In genomic region chr3:183120538-183121215, GRCh38 we compare ENCODE assay signal across 36 cellular contexts. TPM values are rescaled to one million over a fixed set of nuclear protein-coding genes. Genes with fewer than 3 reads are reported as not detected.
"Had no signal": no experiment of that assay in that cellular context is flagged by ENCODE, and none has a peak within 500 bp of the region (broad histone marks: within the 10 kb centered on the region; RNA-seq: fewer than 3 reads in every experiment).

No MANE protein-coding gene starts in this region.

- H3K27ac ChIP-seq: KMS-11 had no signal

- H3K4me2 ChIP-seq: KMS-11 had no signal

- H3K9ac ChIP-seq: KMS-11 had no signal

- DNase-seq: Karpas-422, Kasumi-1, KG1, MG63, MM.1S, MV-4-11, NCI-H1048, NCI-H1092, NCI-H1092 treated with DMSO at 0.1 percent for 48 hours, NCI-H1105, NCI-H1105 treated with DMSO at 0.1 percent for 48 hours, NCI-H1417, NCI-H1417 treated with DMSO at 0.1 percent for 48 hours, NCI-H1436, NCI-H1436 treated with DMSO at 0.1 percent for 48 hours, NCI-H146, NCI-H1694, NCI-H1694 treated with DMSO at 0.1 percent for 48 hours, NCI-H187, NCI-H187 treated with DMSO at 0.1 percent for 48 hours, NCI-H1930, NCI-H2029, NCI-H2029 treated with DMSO at 0.1 percent for 48 hours, NCI-H2081, NCI-H2081 treated with DMSO at 0.1 percent for 48 hours, NCI-H2107, NCI-H2171, NCI-H2227 treated with DMSO at 0.1 percent for 48 hours, NCI-H226, NCI-H345, NCI-H446, NCI-H446 treated with DMSO at 0.1 percent for 48 hours, NCI-H510A, NCI-H510A treated with DMSO at 0.1 percent for 48 hours had no signal

- H3K36me3 ChIP-seq: MG63 had no signal

- H3K9me3 ChIP-seq: MG63 had no signal

- H3K4me3 ChIP-seq: MG63 had no signal

RNA-seq across cellular contexts. Expression of gene LAMP3, which starts 41.9 kb away (rescaled TPM):
- total RNA-seq: LHCN-M2 had no signal
